Comparison of ENCODE assay signal across 25 cellular contexts in the genomic region with DNA sequence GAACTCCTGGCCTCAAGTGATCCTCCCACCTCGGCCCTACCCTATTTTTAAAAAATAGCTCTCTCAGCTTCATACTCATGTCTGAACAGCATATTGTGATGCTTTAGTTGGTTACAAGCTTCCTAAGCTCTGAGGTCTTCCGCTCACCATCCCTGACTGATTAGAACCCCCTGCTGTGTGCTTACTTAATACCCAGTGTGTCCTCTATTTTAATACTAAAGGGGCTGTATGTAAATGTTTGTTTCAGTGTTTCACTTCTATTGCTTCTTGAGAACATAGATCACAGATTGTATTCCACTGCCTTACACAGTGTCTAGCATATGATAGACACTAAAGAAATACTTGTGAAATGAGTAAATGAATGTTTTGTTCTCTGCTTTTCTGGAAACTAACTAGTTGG. TPM values are rescaled to one million over a fixed set of nuclear protein-coding genes. Genes with fewer than 3 reads are reported as not detected.
DNase-seq lines count a peak whose midpoint lies in the region; ATAC-seq, FAIRE-seq and TF ChIP-seq lines count a peak whose summit lies in the region.
"Had no signal": no experiment of that assay in that cellular context is flagged by ENCODE, and none has a peak within 500 bp of the region (broad histone marks: within the 10 kb centered on the region; RNA-seq: fewer than 3 reads in every experiment).

No MANE protein-coding gene starts in this region.

- H3K79me2 ChIP-seq in GM23338 (replicated peaks; ENCODE audit: insufficient read depth) = peaks cover 11% of the 10 kb centered on the region; the same call in 1 of the 2 replicates

- H3K9me3 ChIP-seq in iPS DF 6.9 (ENCODE audit: control insufficient read depth, insufficient read depth, low read length) = no peaks in the 10 kb centered on the region
- H3K9me3 ChIP-seq: A549 had no signal

- H3K4me3 Mint-ChIP-seq in GM23338 = no peak overlapping the region
- H3K4me3 Mint-ChIP-seq in stimulated activated naive B cell treated with anti-CD40 and anti-IgM and Interleukin-4, amounts not matched to agents 10 μg/mL and 1 μg/mL and 100 μg/mL, for 72 hours = no peak overlapping the region
- no peak overlapping the region for H3K4me3 Mint-ChIP-seq in activated CD4-positive, alpha-beta memory T cell treated with anti-CD3 and anti-CD28 coated beads, Interleukin-2, amount 10 ng/mL, durations not matched to agents 7 days and 5 days
- H3K4me3 Mint-ChIP-seq: CD8-positive, alpha-beta T cell had no signal

- TF ChIP-seq CTCF in GM23338 (conservative IDR thresholded peaks at IDR 0.05; ENCODE audit: low read depth in 2 of 2) = no peak

- CTCF ChIA-PET in activated CD4-positive, alpha-beta memory T cell treated with anti-CD3 and anti-CD28 coated beads, Interleukin-2, amount 10 ng/mL, durations not matched to agents 7 days and 5 days (lab: Charles Lee) = no interaction called here

- H3K36me3 Mint-ChIP-seq in GM23338 (ENCODE audit: low read depth) = no peaks in the 10 kb centered on the region; the same call in 2 of the 3 replicates
- H3K36me3 Mint-ChIP-seq in stimulated activated naive B cell treated with anti-CD40 and anti-IgM and Interleukin-4, amounts not matched to agents 10 μg/mL and 1 μg/mL and 100 μg/mL, for 72 hours = peaks cover under 1 to 7% of the 10 kb centered on the region in 2 donors
- H3K36me3 Mint-ChIP-seq in activated CD4-positive, alpha-beta memory T cell treated with anti-CD3 and anti-CD28 coated beads, Interleukin-2, amount 10 ng/mL, durations not matched to agents 7 days and 5 days (ENCODE audit: low read depth) = peaks cover 3% of the 10 kb centered on the region

- WGBS in iPS DF 6.9 (ENCODE audit: insufficient coverage, insufficient read length) = no CpG with 5 or more reads among the region's 2 CpGs

- peaks cover 15% of the 10 kb centered on the region for H4K20me1 ChIP-seq in GM23338 (replicated peaks; ENCODE audit: insufficient read depth)

- no peak overlapping the region for H3K27ac ChIP-seq in GM23338 (ENCODE audit: low read depth)
- no peak overlapping the region for H3K27ac ChIP-seq in iPS DF 6.9 (ENCODE audit: low read length)
- H3K27ac ChIP-seq: A549, SK-N-MC had no signal

- ATAC-seq in GM23338 (peak; percentile 76), HG03135 (IDR thresholded peaks at IDR 0.05; ENCODE audit: unreplicated experiment) (no peak)
- no peak for ATAC-seq in stimulated activated naive B cell treated with anti-CD40 and anti-IgM and Interleukin-4, amounts not matched to agents 10 μg/mL and 1 μg/mL and 100 μg/mL, for 72 hours (replicated peaks)
- ATAC-seq: A549; CD8-positive, alpha-beta T cell; K562 had no signal

- DNase-seq in GM23338 (ENCODE audit: low spot score) (peak; percentile 55), SK-MEL-5 (ENCODE audit: low read depth, low spot score) (peak; percentile 60), iPS DF 6.9 (ENCODE audit: low read depth, low spot score) (peak; percentile 1), GM12892 (ENCODE audit: insufficient read length) (no peak)
- no peak for DNase-seq in stimulated activated naive B cell treated with anti-CD40 and anti-IgM and Interleukin-4, amounts not matched to agents 10 μg/mL and 1 μg/mL and 100 μg/mL, for 72 hours
- DNase-seq in activated CD4-positive, alpha-beta memory T cell treated with anti-CD3 and anti-CD28 coated beads, Interleukin-2, amount 10 ng/mL, durations not matched to agents 7 days and 5 days = no peak
- DNase-seq: C1 segment of cervical spinal cord; CD8-positive, alpha-beta T cell; DMS 273 treated with DMSO at 0.1 percent for 48 hours; DMS79; EL; GDM1; Kasumi-1; NCI-H1092 treated with DMSO at 0.1 percent for 48 hours; NCI-H1436; NCI-H2029; NCI-H526 treated with DMSO at 0.1 percent for 48 hours; Right ventricle myocardium superior; RPMI8226 had no signal

- POLR2A ChIA-PET in activated CD4-positive, alpha-beta memory T cell treated with anti-CD3 and anti-CD28 coated beads, Interleukin-2, amount 10 ng/mL, durations not matched to agents 7 days and 5 days (lab: Charles Lee) = no interaction called here

- H3K4me3 ChIP-seq in GM23338 (no peak overlapping the region), iPS DF 6.9 (ENCODE audit: low read length) (no peak overlapping the region)
- H3K4me3 ChIP-seq: A549, K562, SK-N-MC had no signal

- H3K27ac Mint-ChIP-seq in GM23338 = no peak overlapping the region
- H3K27ac Mint-ChIP-seq in stimulated activated naive B cell treated with anti-CD40 and anti-IgM and Interleukin-4, amounts not matched to agents 10 μg/mL and 1 μg/mL and 100 μg/mL, for 72 hours = peak overlapping the region; percentile 44
- H3K27ac Mint-ChIP-seq in activated CD4-positive, alpha-beta memory T cell treated with anti-CD3 and anti-CD28 coated beads, Interleukin-2, amount 10 ng/mL, durations not matched to agents 7 days and 5 days = no peak overlapping the region
- H3K27ac Mint-ChIP-seq: CD8-positive, alpha-beta T cell had no signal

- FAIRE-seq in GM12892 (lab: Jason Lieb, UNC) = no peak
- FAIRE-seq: A549, GM12891, HTR-8/SVneo, K562 had no signal

- H3K4me1 ChIP-seq in GM23338 (ENCODE audit: insufficient read depth) = no peaks in the 10 kb centered on the region
- no peaks in the 10 kb centered on the region for H3K4me1 ChIP-seq in iPS DF 6.9 (ENCODE audit: control insufficient read depth, insufficient read depth, low read length)

- H3K4me2 ChIP-seq in GM23338 = 0 out of 2 replicates have a peak overlapping the region, but pooled peaks have one; percentile 22
- H3K4me2 ChIP-seq: A549 had no signal

- in situ Hi-C loops in SK-MEL-5 (cut with HindIII; ENCODE audit: low pct_unique_long_range_greater_than_20kb, low sequenced_read_pairs) = no loop called here

- H3K27me3 ChIP-seq in GM23338 (ENCODE audit: insufficient read depth) (no peaks in the 10 kb centered on the region), iPS DF 6.9 (ENCODE audit: control insufficient read depth, insufficient read depth, low read length) (no peaks in the 10 kb centered on the region)

- H3K4me1 Mint-ChIP-seq in GM23338 = peaks cover 8% of the 10 kb centered on the region
- peaks cover 2 to 10% of the 10 kb centered on the region in 2 donors for H3K4me1 Mint-ChIP-seq in stimulated activated naive B cell treated with anti-CD40 and anti-IgM and Interleukin-4, amounts not matched to agents 10 μg/mL and 1 μg/mL and 100 μg/mL, for 72 hours
- H3K4me1 Mint-ChIP-seq in activated CD4-positive, alpha-beta memory T cell treated with anti-CD3 and anti-CD28 coated beads, Interleukin-2, amount 10 ng/mL, durations not matched to agents 7 days and 5 days = no peaks in the 10 kb centered on the region

- H3F3A ChIP-seq in GM23338 (replicated peaks; ENCODE audit: low read depth) = no peaks in the 10 kb centered on the region

- no peak for TF ChIP-seq POLR2A in GM12892 (IDR thresholded peaks at IDR 0.05; ENCODE audit: low read depth, low read length)

- H3K36me3 ChIP-seq in GM23338 (ENCODE audit: insufficient read depth) (no peaks in the 10 kb centered on the region), iPS DF 6.9 (ENCODE audit: control insufficient read depth, insufficient read depth, low read length) (no peaks in the 10 kb centered on the region)

- H3K9me3 Mint-ChIP-seq in GM23338 = no peaks in the 10 kb centered on the region
- H3K9me3 Mint-ChIP-seq in stimulated activated naive B cell treated with anti-CD40 and anti-IgM and Interleukin-4, amounts not matched to agents 10 μg/mL and 1 μg/mL and 100 μg/mL, for 72 hours = no peaks in the 10 kb centered on the region
- no peaks in the 10 kb centered on the region for H3K9me3 Mint-ChIP-seq in activated CD4-positive, alpha-beta memory T cell treated with anti-CD3 and anti-CD28 coated beads, Interleukin-2, amount 10 ng/mL, durations not matched to agents 7 days and 5 days
- H3K9me3 Mint-ChIP-seq: CD8-positive, alpha-beta T cell had no signal

- H3K9me2 ChIP-seq in GM23338 (ENCODE audit: insufficient read depth) = no peaks in the 10 kb centered on the region

- peaks cover 5% of the 10 kb centered on the region for H3K27me3 Mint-ChIP-seq in GM23338 (ENCODE audit: insufficient read depth, low read depth, poor library complexity)
- no peaks in the 10 kb centered on the region for H3K27me3 Mint-ChIP-seq in stimulated activated naive B cell treated with anti-CD40 and anti-IgM and Interleukin-4, amounts not matched to agents 10 μg/mL and 1 μg/mL and 100 μg/mL, for 72 hours
- H3K27me3 Mint-ChIP-seq in activated CD4-positive, alpha-beta memory T cell treated with anti-CD3 and anti-CD28 coated beads, Interleukin-2, amount 10 ng/mL, durations not matched to agents 7 days and 5 days = no peaks in the 10 kb centered on the region

- H2AFZ ChIP-seq in GM23338 = no peak overlapping the region

TF ChIP-seq in GM23338, 12 proteins besides CTCF, POLR2A, EP300 and RAD21 (continues in another document):
- TF ChIP-seq POLR2AphosphoS5 (IDR thresholded peaks at IDR 0.05; ENCODE audit: low read depth) = no peak

RNA-seq across cellular contexts. Expression of gene ZYG11B, which starts 29.8 kb away (rescaled TPM):
- total RNA-seq in GM23338 (2014; rRNA removed; shearing (Covaris generic)) = 35.4 and 42.3 TPM in 2 replicates
- polyA plus RNA-seq in GM23338 (2016; fragmentation: Nextera tagmentation; extraction: Ambion mirVana) = 7.5 and 7.8 TPM in 2 replicates
- 25.3 and 26.6 TPM in 2 replicates for total RNA-seq in SK-MEL-5 (2014; rRNA removed; shearing (Covaris generic))
- polyA plus RNA-seq in SK-MEL-5 (2015; cell fraction: cytosol; rRNA removed) = 14.4 and 20.8 TPM in 2 replicates
- 8.4 and 10.1 TPM in 2 replicates for polyA plus RNA-seq in SK-MEL-5 (2015; cell fraction: nucleus; rRNA removed)
- 6.0 TPM for polyA plus RNA-seq in GM12892 (2012; ENCODE audit: missing spikeins)
- 10 to 100 TPM; 12.7 to 12.8 TPM for total RNA-seq in activated CD4-positive, alpha-beta memory T cell treated with anti-CD3 and anti-CD28 coated beads, Interleukin-2, amount 10 ng/mL, durations not matched to agents 7 days and 5 days

RNA-seq across cellular contexts. Expression of gene COA7, which starts 57.9 kb away (rescaled TPM):
- 27.5 and 33.5 TPM in 2 replicates for total RNA-seq in GM23338 (2014; rRNA removed; shearing (Covaris generic))
- polyA plus RNA-seq in GM23338 (2016; fragmentation: Nextera tagmentation; extraction: Ambion mirVana) = 16.9 and 19.7 TPM in 2 replicates
- total RNA-seq in SK-MEL-5 (2014; rRNA removed; shearing (Covaris generic)) = 13.1 and 14.0 TPM in 2 replicates
- polyA plus RNA-seq in SK-MEL-5 (2015; cell fraction: cytosol; rRNA removed) = 17.9 and 24.4 TPM in 2 replicates
- 7.6 and 11.5 TPM in 2 replicates for polyA plus RNA-seq in SK-MEL-5 (2015; cell fraction: nucleus; rRNA removed)
- polyA plus RNA-seq in GM12892 (2012; ENCODE audit: missing spikeins) = 15.2 TPM
- 10 to 100 TPM; 13.6 TPM for total RNA-seq in activated CD4-positive, alpha-beta memory T cell treated with anti-CD3 and anti-CD28 coated beads, Interleukin-2, amount 10 ng/mL, durations not matched to agents 7 days and 5 days

Comparison
In these comparisons a context has a peak if more than half of its experiments do, and no peak if none do; other contexts are left out.
1. DNase-seq: peak in GM23338 (single experiment), SK-MEL-5 (single experiment) and iPS DF 6.9 (single experiment); none in stimulated activated naive B cell treated with anti-CD40 and anti-IgM and Interleukin-4, amounts not matched to agents 10 μg/mL and 1 μg/mL and 100 μg/mL, for 72 hours (single experiment), GM12892 (single experiment) and activated CD4-positive, alpha-beta memory T cell treated with anti-CD3 and anti-CD28 coated beads, Interleukin-2, amount 10 ng/mL, durations not matched to agents 7 days and 5 days (single experiment).